8 cellular contexts compared by ENCODE assay signal in genomic region chr9:122125158-122125890, GRCh38. TPM values are rescaled to one million over a fixed set of nuclear protein-coding genes. Genes with fewer than 3 reads are reported as not detected.
DNase-seq lines count a peak whose midpoint lies in the region; ATAC-seq and TF ChIP-seq lines count a peak whose summit lies in the region.

No MANE protein-coding gene starts in this region.

- ATAC-seq in HG02759 (IDR thresholded peaks at IDR 0.05; ENCODE audit: unreplicated experiment) (peak; percentile 74), activated B cell treated with CpG ODN at 0.5 μM for 24 hours (ENCODE audit: low read depth) (peak; percentile 84), GM19328 (IDR thresholded peaks at IDR 0.05; ENCODE audit: unreplicated experiment) (no peak)

- CTCF ChIA-PET in activated B cell treated with CpG ODN at 0.5 μM for 24 hours (lab: Charles Lee) = interaction anchor here (0.6 to 8.5 kb wide), 27 partner anchors 9 to 696 kb away, joined by 3 to 117 read pairs (median 4); no protein-coding TSS in a partner anchor

- in situ Hi-C loops in T47D (cut with HindIII; ENCODE audit: low pct_unique_long_range_greater_than_20kb, low sequenced_read_pairs) = no loop called here

- intact Hi-C loops in activated B cell treated with CpG ODN at 0.5 μM for 24 hours (cut with micrococcal nuclease) = loop anchor here (1.0 kb wide), 4 partner anchors 225 to 1260 kb away; no protein-coding TSS in a partner anchor

- H3K36me3 Mint-ChIP-seq in activated B cell treated with CpG ODN at 0.5 μM for 24 hours (ENCODE audit: low read depth) = no peaks in the 10 kb centered on the region

- TF ChIP-seq CTCF in activated B cell treated with CpG ODN at 0.5 μM for 24 hours (IDR thresholded peaks at IDR 0.05) = peak; percentile 75

- peak overlapping the region; percentile 38 for H3K4me3 Mint-ChIP-seq in activated B cell treated with CpG ODN at 0.5 μM for 24 hours

- H3K27ac Mint-ChIP-seq in activated B cell treated with CpG ODN at 0.5 μM for 24 hours = no peak overlapping the region

- POLR2A ChIA-PET in activated B cell treated with CpG ODN at 0.5 μM for 24 hours (lab: Charles Lee) = no interaction called here

- peaks cover 40% of the 10 kb centered on the region for H3K27me3 Mint-ChIP-seq in activated B cell treated with CpG ODN at 0.5 μM for 24 hours

- DNase-seq in EH (ENCODE audit: low read depth) (peak; percentile 80), NCI-H2171 treated with DMSO at 0.1 percent for 48 hours (lab: John Stamatoyannopoulos, UW) (peak; percentile 62), activated B cell treated with CpG ODN at 0.5 μM for 24 hours (peak; percentile 76), T47D (ENCODE audit: low read depth in 1 of 2, low spot score in 1 of 2) (peak; percentile 86 to 95), iris pigment epithelial cell (ENCODE audit: low read depth) (peak; percentile 72)
- peak; percentile 85 for DNase-seq in stimulated activated CD4-positive, alpha-beta T cell treated with anti-CD3 and anti-CD28 coated beads, Interleukin-15, amount 100 ng/mL, for 24 hours

- H3K4me1 Mint-ChIP-seq in activated B cell treated with CpG ODN at 0.5 μM for 24 hours = peaks cover 13% of the 10 kb centered on the region

- H3K9me3 Mint-ChIP-seq in activated B cell treated with CpG ODN at 0.5 μM for 24 hours = no peaks in the 10 kb centered on the region

RNA-seq across cellular contexts. Expression of gene TTLL11, which starts 32.2 kb away (rescaled TPM):
- 3.6 and 4.7 TPM in 2 replicates for total RNA-seq in activated B cell treated with CpG ODN at 0.5 μM for 24 hours

RNA-seq across cellular contexts. Expression of gene NDUFA8, which starts 34.3 kb away (rescaled TPM):
- 21.1 and 21.2 TPM in 2 replicates for total RNA-seq in activated B cell treated with CpG ODN at 0.5 μM for 24 hours

RNA-seq across cellular contexts. Expression of gene MORN5, which starts 34.4 kb away (rescaled TPM):
- not detected in 2 replicates for total RNA-seq in activated B cell treated with CpG ODN at 0.5 μM for 24 hours
